21 cellular contexts compared by ENCODE assay signal in genomic region chr6:1063671-1064355, GRCh38.
DNase-seq lines count a peak whose midpoint lies in the region; ATAC-seq and TF ChIP-seq lines count a peak whose summit lies in the region.
"Had no signal": no experiment of that assay in that cellular context is flagged by ENCODE, and none has a peak within 500 bp of the region (broad histone marks: within the 10 kb centered on the region; RNA-seq: fewer than 3 reads in every experiment).

No MANE protein-coding gene starts in this region.

- intact Hi-C loops in Right ventricle myocardium superior (cut with DNase I), result no loop called here

- H3K36me3 ChIP-seq in GM23338 (ENCODE audit: insufficient read depth), result no peaks in the 10 kb centered on the region
- H3K36me3 ChIP-seq: BE2C, esophagus muscularis mucosa, heart left ventricle, left ventricle myocardium inferior, tibial nerve had no signal

- H3K36me3 Mint-ChIP-seq in GM23338 (ENCODE audit: low read depth), result no peaks in the 10 kb centered on the region

- no peaks in the 10 kb centered on the region for H3K79me2 ChIP-seq in GM23338 (replicated peaks; ENCODE audit: insufficient read depth)

- H3K27me3 ChIP-seq in GM23338 (ENCODE audit: insufficient read depth), result no peaks in the 10 kb centered on the region
- H3K27me3 ChIP-seq: esophagus muscularis mucosa, heart left ventricle, tibial nerve had no signal

- H3K4me3 ChIP-seq in GM23338 (no peak overlapping the region), astrocyte of the spinal cord (ENCODE audit: low read depth, low read length) (no peak overlapping the region), foreskin fibroblast (ENCODE audit: low read depth in 1 of 2, low read length in 2 of 2) (no peak overlapping the region)
- H3K4me3 ChIP-seq: esophagus muscularis mucosa, heart left ventricle, K562, left ventricle myocardium inferior, tibial nerve had no signal

- in situ Hi-C loops in astrocyte of the spinal cord (cut with HindIII; ENCODE audit: low sequenced_read_pairs), result no loop called here

- no peaks in the 10 kb centered on the region for H3F3A ChIP-seq in GM23338 (replicated peaks; ENCODE audit: low read depth)

- no peak overlapping the region for H3K4me3 Mint-ChIP-seq in GM23338
- H3K4me3 Mint-ChIP-seq: T-helper 1 cell treated with Interleukin-12 subunit alpha and Interleukin-12 subunit beta and Interleukin-4 antibody, amounts not matched to agents 30 μg/mL and 1 μg/mL, for 36 hours had no signal

- H3K27ac ChIP-seq in GM23338 (ENCODE audit: low read depth), result no peak overlapping the region
- H3K27ac ChIP-seq: esophagus muscularis mucosa, heart left ventricle, left ventricle myocardium inferior, tibial nerve had no signal

- no peak overlapping the region for H3K27ac Mint-ChIP-seq in GM23338
- H3K27ac Mint-ChIP-seq: T-helper 1 cell treated with Interleukin-12 subunit alpha and Interleukin-12 subunit beta and Interleukin-4 antibody, amounts not matched to agents 30 μg/mL and 1 μg/mL, for 36 hours had no signal

- no peaks in the 10 kb centered on the region for H3K9me3 Mint-ChIP-seq in GM23338
- H3K9me3 Mint-ChIP-seq: T-helper 1 cell treated with Interleukin-12 subunit alpha and Interleukin-12 subunit beta and Interleukin-4 antibody, amounts not matched to agents 30 μg/mL and 1 μg/mL, for 36 hours had no signal

- H2AFZ ChIP-seq in GM23338, result peak overlapping the region; percentile 23; the same call in 1 of the 2 replicates

- H3K4me1 Mint-ChIP-seq in GM23338, result peaks cover 4% of the 10 kb centered on the region; the same call in 2 of the 3 replicates

- H4K20me1 ChIP-seq in GM23338 (replicated peaks; ENCODE audit: insufficient read depth), result no peaks in the 10 kb centered on the region

- TF ChIP-seq CTCF in GM23338 (conservative IDR thresholded peaks at IDR 0.05; ENCODE audit: low read depth in 2 of 2) (no peak), astrocyte of the spinal cord (IDR thresholded peaks at IDR 0.05; ENCODE audit: low read depth, low read length) (no peak), foreskin fibroblast (IDR thresholded peaks at IDR 0.05; ENCODE audit: low read depth, low read length) (no peak)

- peaks cover 10% of the 10 kb centered on the region for H3K27me3 Mint-ChIP-seq in GM23338 (ENCODE audit: insufficient read depth, low read depth, poor library complexity)

- H3K4me1 ChIP-seq in GM23338 (ENCODE audit: insufficient read depth), result no peaks in the 10 kb centered on the region
- H3K4me1 ChIP-seq: BE2C, heart left ventricle, left ventricle myocardium inferior, tibial nerve had no signal

- no peak overlapping the region for H3K4me2 ChIP-seq in GM23338

- H3K9me2 ChIP-seq in GM23338 (ENCODE audit: insufficient read depth), result no peaks in the 10 kb centered on the region

- ATAC-seq in GM23338, result no peak
- no peak for ATAC-seq in Right ventricle myocardium superior (ENCODE audit: poor library complexity)
- ATAC-seq: heart left ventricle, K562 had no signal

- no peak for DNase-seq in GM23338 (ENCODE audit: low spot score)
- DNase-seq in astrocyte of the spinal cord (ENCODE audit: low read depth, low spot score), result peak; percentile 44
- peak; percentile 84 to 90 for DNase-seq in foreskin fibroblast
- DNase-seq in GM19240 (ENCODE audit: insufficient read length, low spot score), result no peak
- DNase-seq in germinal center (ENCODE audit: low spot score), result no peak
- no peak for DNase-seq in NCI-H345 (lab: John Stamatoyannopoulos, UW)
- DNase-seq in Right ventricle myocardium superior, result no peak
- DNase-seq: activated gamma-delta T cell; BE2C; GDM1; heart left ventricle; left ventricle myocardium inferior; NCI-H1694 treated with DMSO at 0.1 percent for 48 hours; NCI-H2227 treated with DMSO at 0.1 percent for 48 hours; NCI-H82; OCI-M1; stimulated activated naive CD4-positive, alpha-beta T cell treated with Interleukin-2 at 50 U/mL for 16 hours had no signal

TF ChIP-seq in GM23338, 12 proteins besides CTCF, POLR2A, EP300 and RAD21:
- TF ChIP-seq JUNB (IDR thresholded peaks at IDR 0.05; ENCODE audit: unreplicated experiment) (no peak), ZNF331 (CRISPR knock-in tag; IDR thresholded peaks at IDR 0.05; ENCODE audit: low read depth) (no peak), ZNF462 (CRISPR knock-in tag; IDR thresholded peaks at IDR 0.05) (no peak), NANOG (IDR thresholded peaks at IDR 0.05; ENCODE audit: borderline replicate concordance) (no peak), EZH2phosphoT487 (IDR thresholded peaks at IDR 0.05; ENCODE audit: unreplicated experiment) (no peak), STAT1 (IDR thresholded peaks at IDR 0.05; ENCODE audit: unreplicated experiment) (no peak)
TF ChIP-seq in GM23338: peak in this region for 0.

Comparison
In these comparisons a context has a peak if more than half of its experiments do, and no peak if none do; other contexts are left out.
1. DNase-seq: peak in astrocyte of the spinal cord (single experiment) and foreskin fibroblast (2 of 2); none in GM23338 (single experiment), GM19240 (single experiment), germinal center (single experiment), NCI-H345 (single experiment) and Right ventricle myocardium superior (single experiment).